Comparison of ENCODE assay signal across 2 cellular contexts in genomic region chr15:64795921-64796320, GRCh38. TPM values are rescaled to one million over a fixed set of nuclear protein-coding genes. Genes with fewer than 3 reads are reported as not detected.
"Had no signal": no experiment of that assay in that cellular context is flagged by ENCODE, and none has a peak within 500 bp of the region (broad histone marks: within the 10 kb centered on the region; RNA-seq: fewer than 3 reads in every experiment).

No MANE protein-coding gene starts in this region.

RNA-seq across cellular contexts. Expression of gene RBPMS2, which starts 20.5 kb away (rescaled TPM):
- total RNA-seq: mammary epithelial cell, myocyte had no signal
